In genomic region chr11:67632175-67632981, GRCh38 we compare ENCODE assay signal across 10 cellular contexts. TPM values are rescaled to one million over a fixed set of nuclear protein-coding genes. Genes with fewer than 3 reads are reported as not detected.
A peak's percentile ranks its signal among the peaks of the same experiment; 100 is the strongest.
DNase-seq lines count a peak whose midpoint lies in the region; ATAC-seq and TF ChIP-seq lines count a peak whose summit lies in the region.
"Had no signal": no experiment of that assay in that cellular context is flagged by ENCODE, and none has a peak within 500 bp of the region (broad histone marks: within the 10 kb centered on the region; RNA-seq: fewer than 3 reads in every experiment).

No MANE protein-coding gene starts in this region.

- ATAC-seq in DND-41 (ENCODE audit: insufficient read depth, low read depth) (no peak), natural killer cell (no peak), HG03457 (IDR thresholded peaks at IDR 0.05; ENCODE audit: unreplicated experiment) (no peak), GM21528 (IDR thresholded peaks at IDR 0.05; ENCODE audit: low FRiP score, unreplicated experiment) (no peak)
- ATAC-seq: foreskin keratinocyte had no signal

- H3K4me1 Mint-ChIP-seq in activated naive CD8-positive, alpha-beta T cell treated with anti-CD3 and anti-CD28 coated beads for 36 hours = peaks cover 8% of the 10 kb centered on the region
- H3K4me1 Mint-ChIP-seq in natural killer cell = peaks cover 5 to 17% of the 10 kb centered on the region in 2 donors

- 0 out of 2 replicates have a peak overlapping the region, but pooled peaks have one; percentile 98 for H3K4me2 ChIP-seq in DND-41 (ENCODE audit: insufficient read depth, low read length)

- no peaks in the 10 kb centered on the region for H3K27me3 Mint-ChIP-seq in activated naive CD8-positive, alpha-beta T cell treated with anti-CD3 and anti-CD28 coated beads for 36 hours
- H3K27me3 Mint-ChIP-seq in natural killer cell (ENCODE audit: low read depth in 2 of 2) = no peaks in the 10 kb centered on the region

- no peaks in the 10 kb centered on the region for H4K20me1 ChIP-seq in DND-41 (ENCODE audit: insufficient read depth, low read length)

- peaks cover 47% of the 10 kb centered on the region for H3K4me1 ChIP-seq in DND-41 (ENCODE audit: insufficient read depth, low read length)
- H3K4me1 ChIP-seq: foreskin keratinocyte had no signal

- peaks cover 25% of the 10 kb centered on the region for H3K79me2 ChIP-seq in DND-41 (ENCODE audit: insufficient read depth, low read length)

- no peak overlapping the region for H2AFZ ChIP-seq in DND-41 (ENCODE audit: low read depth, low read length)

- TF ChIP-seq CTCF in DND-41 (IDR thresholded peaks at IDR 0.05; ENCODE audit: borderline replicate concordance, extremely low read depth, low read length, poor library complexity, severe bottlenecking) (no peak), natural killer cell (IDR thresholded peaks at IDR 0.05) (no peak)

- no peaks in the 10 kb centered on the region for H3K9me3 ChIP-seq in DND-41 (ENCODE audit: insufficient read depth, low read length, severe bottlenecking)

- H3K9ac ChIP-seq in DND-41 (ENCODE audit: low read depth, low read length) = peak overlapping the region; percentile 90; the same call in 1 of the 2 replicates

- H3K4me3 ChIP-seq in DND-41 (ENCODE audit: low read depth in 1 of 2, low read length in 2 of 2) = no peak overlapping the region

- DNase-seq in DND-41 (no peak), natural killer cell (no peak), NCI-H1105 (lab: John Stamatoyannopoulos, UW) (no peak)
- no peak for DNase-seq in activated naive CD8-positive, alpha-beta T cell treated with anti-CD3 and anti-CD28 coated beads for 36 hours
- DNase-seq: amygdala, foreskin keratinocyte, NCI-H187 treated with DMSO at 0.1 percent for 48 hours had no signal

- H3K36me3 ChIP-seq in DND-41 (ENCODE audit: insufficient read depth, low read length) = peaks cover 14% of the 10 kb centered on the region

- H3K27me3 ChIP-seq in DND-41 (ENCODE audit: insufficient read depth, low read length, poor library complexity) = no peaks in the 10 kb centered on the region
- H3K27me3 ChIP-seq: foreskin keratinocyte had no signal

- peaks cover 2% of the 10 kb centered on the region for H3K36me3 Mint-ChIP-seq in activated naive CD8-positive, alpha-beta T cell treated with anti-CD3 and anti-CD28 coated beads for 36 hours
- no peaks in the 10 kb centered on the region for H3K36me3 Mint-ChIP-seq in natural killer cell

- intact Hi-C loops in natural killer cell (cut with micrococcal nuclease) = loop anchor here (10.0 kb wide), 1 partner anchor 82 kb away; no protein-coding TSS in a partner anchor

- H3K4me3 Mint-ChIP-seq in activated naive CD8-positive, alpha-beta T cell treated with anti-CD3 and anti-CD28 coated beads for 36 hours = peak overlapping the region; percentile 9
- H3K4me3 Mint-ChIP-seq in natural killer cell = peak overlapping the region; percentile 41

- peak overlapping the region; percentile 97 for H3K27ac ChIP-seq in DND-41 (ENCODE audit: low read length)
- H3K27ac ChIP-seq: foreskin keratinocyte had no signal

- H3K9me3 Mint-ChIP-seq in activated naive CD8-positive, alpha-beta T cell treated with anti-CD3 and anti-CD28 coated beads for 36 hours = no peaks in the 10 kb centered on the region
- H3K9me3 Mint-ChIP-seq in natural killer cell = no peaks in the 10 kb centered on the region

- H3K27ac Mint-ChIP-seq in activated naive CD8-positive, alpha-beta T cell treated with anti-CD3 and anti-CD28 coated beads for 36 hours = no peak overlapping the region
- H3K27ac Mint-ChIP-seq in natural killer cell = no peak overlapping the region

RNA-seq across cellular contexts. Expression of gene NUDT8, which starts 2.6 kb away (rescaled TPM):
- 10 to 100 TPM; 30.2 to 31.0 TPM for total RNA-seq in activated naive CD8-positive, alpha-beta T cell treated with anti-CD3 and anti-CD28 coated beads for 36 hours
- 1 to 10 TPM; 1.7 to 5.2 (median 4.1) TPM for total RNA-seq in natural killer cell

RNA-seq across cellular contexts. Expression of gene TBX10, which starts 7.2 kb away (rescaled TPM):
- not detected for total RNA-seq in activated naive CD8-positive, alpha-beta T cell treated with anti-CD3 and anti-CD28 coated beads for 36 hours
- total RNA-seq in natural killer cell = not detected
- total RNA-seq: foreskin keratinocyte; T-helper 2 cell treated with Interferon-gamma antibody and Interleukin-4, amounts not matched to agents 100 ng/mL and 5 ng/mL, for 36 hours had no signal

RNA-seq across cellular contexts. Expression of gene ACY3, which starts 18.2 kb away (rescaled TPM):
- under 1 TPM; 0.27 to 0.70 TPM for total RNA-seq in activated naive CD8-positive, alpha-beta T cell treated with anti-CD3 and anti-CD28 coated beads for 36 hours
- total RNA-seq in natural killer cell = 1 to 10 TPM in 1 of 3 donors, under 1 TPM in 1, not detected in 1; 0.96 to 1.1 TPM
- total RNA-seq: foreskin keratinocyte had no signal

RNA-seq across cellular contexts. Expression of gene NDUFV1, which starts 25.6 kb away (rescaled TPM):
- total RNA-seq in activated naive CD8-positive, alpha-beta T cell treated with anti-CD3 and anti-CD28 coated beads for 36 hours = 100 to 1,000 TPM; 317 to 321 TPM
- 100 to 1,000 TPM; 346 to 393 (median 360) TPM for total RNA-seq in natural killer cell

RNA-seq across cellular contexts. Expression of gene ALDH3B2, which starts 42.0 kb away (rescaled TPM):
- not detected for total RNA-seq in activated naive CD8-positive, alpha-beta T cell treated with anti-CD3 and anti-CD28 coated beads for 36 hours
- not detected for total RNA-seq in natural killer cell
- total RNA-seq: T-helper 2 cell treated with Interferon-gamma antibody and Interleukin-4, amounts not matched to agents 100 ng/mL and 5 ng/mL, for 36 hours had no signal

Comparison
In these comparisons a context has a peak if more than half of its experiments do, and no peak if none do; other contexts are left out.
1. RNA of gene NUDT8, which starts 2.6 kb away (total RNA-seq): 30.2 to 31.0 TPM in activated naive CD8-positive, alpha-beta T cell treated with anti-CD3 and anti-CD28 coated beads for 36 hours; 1.7 to 5.2 TPM in natural killer cell; every median in the first group is over 4 times any median in the second.